ENCODE assay signal across 11 cellular contexts in the genomic region with DNA sequence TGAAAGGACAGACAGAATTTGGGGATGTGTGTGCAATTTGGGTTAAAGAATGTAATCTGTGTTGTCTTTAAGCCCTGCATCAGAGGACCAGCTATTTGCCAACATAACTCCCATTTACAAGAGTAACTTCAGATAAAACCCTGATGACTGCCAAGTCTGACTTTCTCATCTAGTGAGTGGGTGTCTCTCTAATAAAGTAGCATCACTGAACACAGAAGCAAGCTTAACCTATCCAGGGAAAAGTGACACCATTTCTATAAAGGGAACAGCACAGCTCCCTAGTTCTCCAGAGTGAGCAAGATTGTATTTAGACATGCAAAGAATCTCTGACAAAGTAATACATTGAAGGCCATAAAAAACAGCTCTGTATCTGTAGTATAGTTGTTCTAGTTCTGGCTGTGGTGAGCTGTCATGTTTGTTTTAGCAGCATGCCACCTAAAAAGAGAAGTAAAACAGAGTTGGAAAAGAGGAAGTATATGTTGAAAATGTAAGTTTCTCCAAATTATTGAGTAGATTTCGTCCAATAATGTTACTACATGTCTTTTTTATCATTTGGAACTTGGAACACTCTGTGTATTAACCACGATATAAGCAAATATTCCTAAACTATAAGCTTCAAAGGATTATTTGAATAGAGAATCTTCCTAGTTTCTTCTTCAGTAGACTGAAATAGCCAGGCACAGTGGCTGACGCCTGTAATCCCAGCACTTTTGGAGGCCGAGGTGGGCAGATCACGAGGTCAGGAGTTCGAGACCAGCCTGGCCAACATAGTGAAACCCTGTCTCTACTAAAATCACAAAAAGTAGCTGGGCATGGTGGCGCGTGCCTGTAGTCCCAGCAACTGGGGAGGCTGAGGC. TPM values are rescaled to one million over a fixed set of nuclear protein-coding genes. Genes with fewer than 3 reads are reported as not detected.
DNase-seq lines count a peak whose midpoint lies in the region; ATAC-seq, FAIRE-seq and TF ChIP-seq lines count a peak whose summit lies in the region.
"Had no signal": no experiment of that assay in that cellular context is flagged by ENCODE, and none has a peak within 500 bp of the region (broad histone marks: within the 10 kb centered on the region; RNA-seq: fewer than 3 reads in every experiment).

No MANE protein-coding gene starts in this region.

- no peak overlapping the region for H2BK5ac ChIP-seq in neuronal stem cell (ENCODE audit: low read length)

- H2AK5ac ChIP-seq in neuronal stem cell (ENCODE audit: low read depth, low read length) = no peak overlapping the region

- H3K4me1 ChIP-seq in adipocyte (ENCODE audit: control insufficient read depth, insufficient read depth, low read length) (peaks cover 18% of the 10 kb centered on the region), neuronal stem cell (ENCODE audit: control insufficient read depth in 2 of 2, insufficient read depth in 1 of 2, low read depth in 1 of 2, low read length in 2 of 2) (peaks cover 3% of the 10 kb centered on the region in 2 donors)

- H3K27ac ChIP-seq in neuronal stem cell (replicated peaks; ENCODE audit: low read length) = no peak overlapping the region
- H3K27ac ChIP-seq: SK-N-MC had no signal

- no peaks in the 10 kb centered on the region for H3K9me3 ChIP-seq in adipocyte (ENCODE audit: control insufficient read depth, low read length)
- peaks cover 0 to 1% of the 10 kb centered on the region in 2 donors for H3K9me3 ChIP-seq in neuronal stem cell (replicated peaks in 1 of 2; ENCODE audit: control insufficient read depth in 2 of 2, insufficient read depth in 1 of 2, low read depth in 1 of 2, low read length in 2 of 2)
- H3K9me3 ChIP-seq: prostate gland had no signal

- no peak overlapping the region for H3K4me3 Mint-ChIP-seq in immature natural killer cell

- H4K8ac ChIP-seq in neuronal stem cell (ENCODE audit: low read depth, low read length) = no peak overlapping the region

- H2BK120ac ChIP-seq in neuronal stem cell (ENCODE audit: low read depth, low read length) = no peak overlapping the region

- H3K4me3 ChIP-seq in adipocyte (ENCODE audit: low read length) (no peak overlapping the region), neuronal stem cell (ENCODE audit: low read length in 2 of 2) (no peak overlapping the region)
- H3K4me3 ChIP-seq: prostate gland, SK-N-MC had no signal

- H3K4me2 ChIP-seq in neuronal stem cell (ENCODE audit: insufficient read depth, low read length, poor library complexity, severe bottlenecking) = no peak overlapping the region

- H4K91ac ChIP-seq in neuronal stem cell (ENCODE audit: low read depth, low read length, poor library complexity) = no peak overlapping the region

- no peaks in the 10 kb centered on the region for H3K79me1 ChIP-seq in neuronal stem cell (ENCODE audit: low read depth, low read length)

- H3K9ac ChIP-seq in adipocyte (ENCODE audit: low read length) (peak overlapping the region; percentile 13), neuronal stem cell (ENCODE audit: low read depth, low read length, poor library complexity) (no peak overlapping the region)

- H3K36me3 Mint-ChIP-seq in immature natural killer cell = peaks cover 0 to 4% (median 3%) of the 10 kb centered on the region in 3 donors

- H2BK12ac ChIP-seq in neuronal stem cell (ENCODE audit: low read length) = no peak overlapping the region

- H2AFZ ChIP-seq in neuronal stem cell (ENCODE audit: low read length) = peak overlapping the region; percentile 27

- DNase-seq in GM12891 (ENCODE audit: insufficient read length, low spot score) = no peak
- peak; percentile 54 for DNase-seq in adipocyte (ENCODE audit: low read depth)
- no peak for DNase-seq in neuronal stem cell (ENCODE audit: low spot score)
- DNase-seq in immature natural killer cell = no peak
- DNase-seq in GOT3 (lab: John Stamatoyannopoulos, UW) = no peak
- no peak for DNase-seq in stimulated activated naive CD4-positive, alpha-beta T cell (lab: John Stamatoyannopoulos, UW)

- H3K36me3 ChIP-seq in adipocyte (ENCODE audit: control insufficient read depth, insufficient read depth, low read length, severe bottlenecking) (no peaks in the 10 kb centered on the region), neuronal stem cell (replicated peaks in 1 of 2; ENCODE audit: control insufficient read depth in 2 of 2, insufficient read depth in 2 of 2, low read length in 2 of 2) (no peaks in the 10 kb centered on the region)
- H3K36me3 ChIP-seq: prostate gland had no signal

- TF ChIP-seq POLR2A in GM12891 (IDR thresholded peaks at IDR 0.05; ENCODE audit: low read depth, low read length) = no peak

- H3K23ac ChIP-seq in neuronal stem cell (ENCODE audit: low read depth, low read length, poor library complexity) = no peak overlapping the region

- peak; percentile 69 for FAIRE-seq in GM12891 (lab: Jason Lieb, UNC)
- FAIRE-seq: colon had no signal

- no peak overlapping the region for H2BK15ac ChIP-seq in neuronal stem cell (ENCODE audit: low read length)

- H3K27me3 Mint-ChIP-seq in immature natural killer cell (ENCODE audit: low read depth in 3 of 3) = peaks cover 0 to 11% (median 0%) of the 10 kb centered on the region in 3 donors

- H3K14ac ChIP-seq in neuronal stem cell (ENCODE audit: low read length) = no peak overlapping the region

- H3K18ac ChIP-seq in neuronal stem cell (ENCODE audit: low read length) = no peak overlapping the region

- peaks cover 6 to 9% of the 10 kb centered on the region in 2 donors for H3K4me1 Mint-ChIP-seq in immature natural killer cell

- peak; percentile 64 for ATAC-seq in HG03565 (IDR thresholded peaks at IDR 0.05; ENCODE audit: unreplicated experiment)
- no peak for ATAC-seq in GM18861 (IDR thresholded peaks at IDR 0.05; ENCODE audit: unreplicated experiment)

- H3K27ac Mint-ChIP-seq in immature natural killer cell = no peak overlapping the region

- WGBS in neuronal stem cell (ENCODE audit: extremely low coverage in 2 of 2, insufficient read length in 2 of 2, insufficient replicate concordance in 1 of 2), 2 donors = no CpG with 5 or more reads among the region's 8 CpGs

- no peak overlapping the region for H3K4ac ChIP-seq in neuronal stem cell (ENCODE audit: low read length)

- H3K9me3 Mint-ChIP-seq in immature natural killer cell = no peaks in the 10 kb centered on the region

- H3K27me3 ChIP-seq in adipocyte (replicated peaks; ENCODE audit: control insufficient read depth, insufficient read depth, low read length) (no peaks in the 10 kb centered on the region), neuronal stem cell (ENCODE audit: control insufficient read depth in 3 of 3, insufficient read depth in 3 of 3, low read depth in 1 of 3, low read length in 3 of 3) (no peaks in the 10 kb centered on the region)

TF ChIP-seq in GM12891, 5 proteins besides CTCF, POLR2A, EP300 and RAD21:
- TF ChIP-seq POU2F2 (IDR thresholded peaks at IDR 0.05; ENCODE audit: low read depth, low read length) (no peak), SPI1 (IDR thresholded peaks at IDR 0.05; ENCODE audit: low read depth, low read length) (no peak), PAX5 (IDR thresholded peaks at IDR 0.05; ENCODE audit: insufficient read depth, low read length, severe bottlenecking) (no peak), TAF1 (IDR thresholded peaks at IDR 0.05; ENCODE audit: low read depth, low read length) (no peak), POLR2AphosphoS5 (IDR thresholded peaks at IDR 0.05; ENCODE audit: low read depth, low read length) (no peak)

RNA-seq across cellular contexts. Expression of a gene that starts 8.8 kb away (rescaled TPM):
- 8.5 TPM for polyA plus RNA-seq in GM12891 (2012; ENCODE audit: low read depth, missing spikeins)
- polyA plus RNA-seq in neuronal stem cell (2013, experiment 1 of 2) = 16.8 TPM
- polyA plus RNA-seq in neuronal stem cell (2013, experiment 2 of 2) = 16.9 TPM
- 100 to 1,000 TPM in 2 of 3 donors, 10 to 100 TPM in 1; 90.5 to 197 (median 117) TPM for polyA plus RNA-seq in immature natural killer cell
